ENCODE assay signal across 15 cellular contexts in the genomic region with DNA sequence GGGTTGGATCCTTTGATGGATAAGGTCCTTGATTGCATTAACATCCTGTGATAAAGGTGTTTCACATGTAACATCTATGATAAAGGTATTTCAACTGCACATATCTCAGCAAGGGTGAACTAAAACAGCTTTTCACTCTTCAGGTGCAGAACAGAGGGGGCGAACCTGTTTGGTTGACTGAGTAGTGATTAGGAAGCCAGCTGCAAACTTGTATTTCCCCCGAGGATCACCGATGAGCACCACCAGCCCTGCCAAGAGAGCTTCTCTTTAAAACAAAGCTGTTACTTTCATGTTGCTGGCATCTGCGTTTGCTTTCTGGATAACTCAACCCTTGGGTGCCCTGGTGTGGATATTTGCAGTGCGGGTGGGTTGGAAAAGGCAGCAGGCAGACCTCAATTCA. TPM values are rescaled to one million over a fixed set of nuclear protein-coding genes. Genes with fewer than 3 reads are reported as not detected.
DNase-seq lines count a peak whose midpoint lies in the region; ATAC-seq and TF ChIP-seq lines count a peak whose summit lies in the region.
"Had no signal": no experiment of that assay in that cellular context is flagged by ENCODE, and none has a peak within 500 bp of the region (broad histone marks: within the 10 kb centered on the region; RNA-seq: fewer than 3 reads in every experiment).

No MANE protein-coding gene starts in this region.

- H3K27ac ChIP-seq in PC-3 (ENCODE audit: low read length) (peak overlapping the region; percentile 53), hepatocyte (no peak overlapping the region)
- H3K27ac ChIP-seq: SJCRH30 had no signal

- no peak overlapping the region for H2AFZ ChIP-seq in PC-3 (ENCODE audit: low read length)
- H2AFZ ChIP-seq in hepatocyte = no peak overlapping the region

- WGBS in hepatocyte (ENCODE audit: low lambda C conversion rate, missing lambda C conversion rate) = 78% methylated on average over 5 of the region's 5 CpGs

- H3K27me3 Mint-ChIP-seq in HFFc6 (ENCODE audit: insufficient read depth) = no peaks in the 10 kb centered on the region
- no peaks in the 10 kb centered on the region for H3K27me3 Mint-ChIP-seq in stimulated activated memory B cell treated with anti-CD40 and anti-IgM and Interleukin-4, amounts not matched to agents 10 μg/mL and 1 μg/mL and 100 μg/mL, for 72 hours
- H3K27me3 Mint-ChIP-seq: activated CD8-positive, alpha-beta memory T cell treated with anti-CD3 and anti-CD28 coated beads, Interleukin-2, amount 10 ng/mL, durations not matched to agents 7 days and 5 days; naive thymus-derived CD4-positive, alpha-beta T cell had no signal

- ATAC-seq in PC-3 = no peak
- peak; percentile 53 for ATAC-seq in stimulated activated memory B cell treated with anti-CD40 and anti-IgM and Interleukin-4, amounts not matched to agents 10 μg/mL and 1 μg/mL and 100 μg/mL, for 72 hours
- no peak for ATAC-seq in GM21529 (IDR thresholded peaks at IDR 0.05; ENCODE audit: unreplicated experiment)
- ATAC-seq in GM18868 (IDR thresholded peaks at IDR 0.05; ENCODE audit: unreplicated experiment) = no peak
- no peak for ATAC-seq in mucosa of descending colon
- ATAC-seq: activated CD8-positive, alpha-beta memory T cell treated with anti-CD3 and anti-CD28 coated beads, Interleukin-2, amount 10 ng/mL, durations not matched to agents 7 days and 5 days had no signal

- H3K4me3 ChIP-seq in PC-3 (ENCODE audit: low read length) (no peak overlapping the region), hepatocyte (no peak overlapping the region), mucosa of descending colon (no peak overlapping the region)
- H3K4me3 ChIP-seq: SJCRH30 had no signal

- CTCF ChIA-PET in PC-3 (lab: Charles Lee) = no interaction called here

- H3K9me2 ChIP-seq in PC-3 (replicated peaks; ENCODE audit: low read length) (no peaks in the 10 kb centered on the region), hepatocyte (replicated peaks; ENCODE audit: insufficient read depth) (no peaks in the 10 kb centered on the region)

- H3K36me3 Mint-ChIP-seq in HFFc6 (ENCODE audit: low read depth) = peaks cover 6% of the 10 kb centered on the region; the same call in 1 of the 2 replicates
- H3K36me3 Mint-ChIP-seq in stimulated activated memory B cell treated with anti-CD40 and anti-IgM and Interleukin-4, amounts not matched to agents 10 μg/mL and 1 μg/mL and 100 μg/mL, for 72 hours = peaks cover 14% of the 10 kb centered on the region
- H3K36me3 Mint-ChIP-seq: activated CD8-positive, alpha-beta memory T cell treated with anti-CD3 and anti-CD28 coated beads, Interleukin-2, amount 10 ng/mL, durations not matched to agents 7 days and 5 days had no signal

- peaks cover 42% of the 10 kb centered on the region for H3K4me1 Mint-ChIP-seq in HFFc6 (ENCODE audit: low read depth)
- peaks cover 10% of the 10 kb centered on the region for H3K4me1 Mint-ChIP-seq in stimulated activated memory B cell treated with anti-CD40 and anti-IgM and Interleukin-4, amounts not matched to agents 10 μg/mL and 1 μg/mL and 100 μg/mL, for 72 hours
- H3K4me1 Mint-ChIP-seq: activated CD8-positive, alpha-beta memory T cell treated with anti-CD3 and anti-CD28 coated beads, Interleukin-2, amount 10 ng/mL, durations not matched to agents 7 days and 5 days had no signal

- intact Hi-C loops in PC-3 (cut with micrococcal nuclease) (no loop called here), mucosa of descending colon (cut with DNase I, micrococcal nuclease) (no loop called here)

- H3K27me3 ChIP-seq in PC-3 (ENCODE audit: low read length) (no peaks in the 10 kb centered on the region), hepatocyte (no peaks in the 10 kb centered on the region)
- H3K27me3 ChIP-seq: SJCRH30 had no signal

- no peak for TF ChIP-seq CTCF in HFFc6 (IDR thresholded peaks at IDR 0.05)
- no peak for TF ChIP-seq CTCF in PC-3 (conservative IDR thresholded peaks at IDR 0.05; ENCODE audit: low read depth, low read length)
- TF ChIP-seq CTCF in hepatocyte (IDR thresholded peaks at IDR 0.05; ENCODE audit: poor library complexity) = no peak
- TF ChIP-seq CTCF in mucosa of descending colon (IDR thresholded peaks at IDR 0.05) = no peak

- no peak overlapping the region for H3K4me3 Mint-ChIP-seq in HFFc6
- no peak overlapping the region for H3K4me3 Mint-ChIP-seq in stimulated activated memory B cell treated with anti-CD40 and anti-IgM and Interleukin-4, amounts not matched to agents 10 μg/mL and 1 μg/mL and 100 μg/mL, for 72 hours
- H3K4me3 Mint-ChIP-seq: activated CD8-positive, alpha-beta memory T cell treated with anti-CD3 and anti-CD28 coated beads, Interleukin-2, amount 10 ng/mL, durations not matched to agents 7 days and 5 days had no signal

- H3K79me2 ChIP-seq in PC-3 (ENCODE audit: low read length) (no peaks in the 10 kb centered on the region; the same call in 1 of the 2 replicates), hepatocyte (no peaks in the 10 kb centered on the region)

- DNase-seq in HFFc6 (no peak), PC-3 (no peak), hepatocyte (ENCODE audit: low spot score) (no peak), AML-193 (lab: John Stamatoyannopoulos, UW) (no peak), mucosa of descending colon (no peak)
- DNase-seq: activated CD8-positive, alpha-beta memory T cell treated with anti-CD3 and anti-CD28 coated beads, Interleukin-2, amount 10 ng/mL, durations not matched to agents 7 days and 5 days; activated gamma-delta T cell; foreskin melanocyte; NCI-H1436 treated with DMSO at 0.1 percent for 48 hours; SJCRH30; T-helper 9 cell had no signal

- H3K4me1 ChIP-seq in PC-3 (ENCODE audit: insufficient read depth, low read length) = peaks cover 7% of the 10 kb centered on the region; the same call in 1 of the 2 replicates
- peaks cover 4% of the 10 kb centered on the region for H3K4me1 ChIP-seq in hepatocyte (ENCODE audit: insufficient read depth)
- H3K4me1 ChIP-seq in mucosa of descending colon (ENCODE audit: low read depth) = peaks cover 18% of the 10 kb centered on the region

- H4K20me1 ChIP-seq in PC-3 (ENCODE audit: low read length) (peaks cover 8% of the 10 kb centered on the region; the same call in 1 of the 2 replicates), hepatocyte (ENCODE audit: insufficient read depth, poor library complexity, severe bottlenecking) (no peaks in the 10 kb centered on the region)

- no peaks in the 10 kb centered on the region for H3K9me3 ChIP-seq in PC-3 (ENCODE audit: low read length)
- no peaks in the 10 kb centered on the region for H3K9me3 ChIP-seq in hepatocyte (ENCODE audit: low read depth)
- no peaks in the 10 kb centered on the region for H3K9me3 ChIP-seq in mucosa of descending colon
- H3K9me3 ChIP-seq: SJCRH30 had no signal

- H3F3A ChIP-seq in PC-3 (ENCODE audit: low read length, unreplicated experiment) = peaks cover 4% of the 10 kb centered on the region

- H3K4me2 ChIP-seq in PC-3 (ENCODE audit: low read length) (no peak overlapping the region), hepatocyte (peak overlapping the region; percentile 0)

- H3K9me3 Mint-ChIP-seq in HFFc6 = no peaks in the 10 kb centered on the region
- no peaks in the 10 kb centered on the region for H3K9me3 Mint-ChIP-seq in stimulated activated memory B cell treated with anti-CD40 and anti-IgM and Interleukin-4, amounts not matched to agents 10 μg/mL and 1 μg/mL and 100 μg/mL, for 72 hours
- H3K9me3 Mint-ChIP-seq: naive thymus-derived CD4-positive, alpha-beta T cell had no signal

- POLR2A ChIA-PET in PC-3 (lab: Charles Lee; ENCODE audit: unreplicated experiment) = interaction anchor here (0.6 kb wide), 1 partner anchor 15 kb away, joined by 3 read pairs; no protein-coding TSS in a partner anchor

- H3K27ac Mint-ChIP-seq in HFFc6 = peak overlapping the region; percentile 76; the same call in 1 of the 2 replicates
- no peak overlapping the region for H3K27ac Mint-ChIP-seq in stimulated activated memory B cell treated with anti-CD40 and anti-IgM and Interleukin-4, amounts not matched to agents 10 μg/mL and 1 μg/mL and 100 μg/mL, for 72 hours
- H3K27ac Mint-ChIP-seq: activated CD8-positive, alpha-beta memory T cell treated with anti-CD3 and anti-CD28 coated beads, Interleukin-2, amount 10 ng/mL, durations not matched to agents 7 days and 5 days had no signal

- H3K36me3 ChIP-seq in PC-3 (ENCODE audit: low read depth, low read length) = peaks cover 23% of the 10 kb centered on the region
- no peaks in the 10 kb centered on the region for H3K36me3 ChIP-seq in hepatocyte (replicated peaks; ENCODE audit: insufficient read depth, low read depth)
- H3K36me3 ChIP-seq in mucosa of descending colon (ENCODE audit: low read depth) = no peaks in the 10 kb centered on the region

- H3K9ac ChIP-seq in PC-3 (ENCODE audit: low read length) = no peak overlapping the region

- BruUV-seq in PC-3 (replicated peaks; lab: Mats Ljungman, UMichigan) = no TSS peak

RNA-seq across cellular contexts. Expression of gene JAG1, which starts 39.6 kb away (rescaled TPM):
- total RNA-seq in HFFc6 (2021; fragmentation: NEBNext Ultra II Directional; extraction: Animal tissue kit (Norgen Biotek cat#: 25700)) = 1 to 10 TPM; 3.0 to 9.3 (median 8.2) TPM
- total RNA-seq in PC-3 (2014; rRNA removed) = 176 and 184 TPM in 2 replicates
- total RNA-seq in hepatocyte = 51.5 and 52.6 TPM in 2 replicates
- 19.2 and 21.0 TPM in 2 replicates for polyA plus RNA-seq in hepatocyte
- 100 to 1,000 TPM in 1 of 3 donors, 10 to 100 TPM in 2; 87.1 to 104 (median 94.4) TPM for total RNA-seq in mucosa of descending colon
